In the genomic region with DNA sequence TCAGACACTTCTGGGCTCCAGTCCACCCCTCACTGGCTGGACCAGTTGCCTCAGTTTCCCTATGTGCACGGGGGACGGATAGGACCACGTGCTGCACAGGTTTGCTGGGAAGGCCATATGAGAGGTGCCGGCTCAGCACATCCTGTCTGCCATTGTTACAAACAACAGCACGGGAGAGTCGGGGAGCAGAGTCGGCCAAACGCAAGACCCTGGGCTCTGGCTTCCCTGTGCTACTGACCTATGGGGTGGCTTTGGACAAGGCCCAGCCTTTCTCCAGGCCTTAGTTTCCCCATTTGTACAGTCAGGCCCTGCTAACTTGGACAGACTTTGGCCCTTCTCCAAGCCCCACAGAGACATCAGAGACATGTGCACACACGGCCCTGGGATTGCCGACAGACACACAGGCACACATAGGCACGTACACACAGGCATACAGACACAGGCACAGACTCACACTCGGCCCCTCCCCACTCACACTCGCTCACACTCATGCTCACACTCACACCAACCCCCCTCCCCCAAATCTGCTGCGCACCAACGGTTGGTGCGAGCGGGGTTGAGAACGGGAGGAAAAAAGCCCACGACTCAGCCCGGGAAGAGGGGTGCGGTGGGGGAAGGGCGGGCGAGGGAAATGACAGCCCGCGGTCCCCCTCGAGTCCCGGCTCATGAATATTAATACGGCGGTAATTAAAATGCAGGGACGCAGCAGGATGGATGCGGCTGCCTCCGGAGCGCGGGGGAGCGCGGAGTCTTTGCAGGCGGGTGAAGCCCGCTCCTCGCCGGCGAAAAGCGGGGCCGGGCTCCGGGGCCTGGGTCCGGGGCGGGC, we compare ENCODE assay signal across 8 cellular contexts.
DNase-seq lines count a peak whose midpoint lies in the region; ATAC-seq and TF ChIP-seq lines count a peak whose summit lies in the region.

No MANE protein-coding gene starts in this region.

- 5% methylated on average over 46 of the region's 46 CpGs for WGBS in urinary bladder

- H3K27ac ChIP-seq in urinary bladder (ENCODE audit: low read depth) = peak overlapping the region; percentile 98

- TF ChIP-seq CTCF in fibroblast of pulmonary artery (IDR thresholded peaks at IDR 0.05; ENCODE audit: low read length, missing control alignments) = no peak

- no peaks in the 10 kb centered on the region for H3K9me3 ChIP-seq in neuron (ENCODE audit: low read length)

- peak overlapping the region; percentile 96 for H3K27ac Mint-ChIP-seq in activated CD4-positive, alpha-beta T cell treated with anti-CD3 and anti-CD28 coated beads for 36 hours
- peak overlapping the region; percentile 96 for H3K27ac Mint-ChIP-seq in activated T-cell treated with anti-CD3 and anti-CD28 coated beads, Interleukin-2, amount 50 U/mL, for 72 hours

- peak overlapping the region; percentile 93 for H3K4me3 Mint-ChIP-seq in activated CD4-positive, alpha-beta T cell treated with anti-CD3 and anti-CD28 coated beads for 36 hours
- peak overlapping the region; percentile 87 to 91 for H3K4me3 Mint-ChIP-seq in activated T-cell treated with anti-CD3 and anti-CD28 coated beads, Interleukin-2, amount 50 U/mL, for 72 hours

- POLR2A ChIA-PET in activated CD4-positive, alpha-beta T cell treated with anti-CD3 and anti-CD28 coated beads for 36 hours (lab: Charles Lee) = no interaction called here

- H3K27me3 ChIP-seq in neuron (ENCODE audit: insufficient read depth, low read length) = no peaks in the 10 kb centered on the region

- CTCF ChIA-PET in activated CD4-positive, alpha-beta T cell treated with anti-CD3 and anti-CD28 coated beads for 36 hours (lab: Charles Lee) = no interaction called here

- no peaks in the 10 kb centered on the region for H3K27me3 Mint-ChIP-seq in activated CD4-positive, alpha-beta T cell treated with anti-CD3 and anti-CD28 coated beads for 36 hours
- H3K27me3 Mint-ChIP-seq in activated T-cell treated with anti-CD3 and anti-CD28 coated beads, Interleukin-2, amount 50 U/mL, for 72 hours (ENCODE audit: low read depth) = no peaks in the 10 kb centered on the region

- ATAC-seq in activated CD4-positive, alpha-beta T cell treated with anti-CD3 and anti-CD28 coated beads for 36 hours = peak; percentile 34
- ATAC-seq in activated T-cell treated with anti-CD3 and anti-CD28 coated beads, Interleukin-2, amount 50 U/mL, for 72 hours (replicated peaks in 1 of 2) = peak; percentile 9 to 15
- ATAC-seq in HG02973 (IDR thresholded peaks at IDR 0.05; ENCODE audit: unreplicated experiment) = no peak

- H3K36me3 ChIP-seq in neuron (ENCODE audit: insufficient read depth, low read length) = no peaks in the 10 kb centered on the region
- no peaks in the 10 kb centered on the region for H3K36me3 ChIP-seq in urinary bladder (ENCODE audit: insufficient read depth)

- H2AFZ ChIP-seq in neuron (ENCODE audit: low read depth, low read length) = no peak overlapping the region

- H3K4me1 ChIP-seq in neuron (ENCODE audit: insufficient read depth, low read length) = peaks cover 60% of the 10 kb centered on the region
- no peaks in the 10 kb centered on the region for H3K4me1 ChIP-seq in urinary bladder (ENCODE audit: insufficient read depth)

- peaks cover 66% of the 10 kb centered on the region for H3K4me1 Mint-ChIP-seq in activated CD4-positive, alpha-beta T cell treated with anti-CD3 and anti-CD28 coated beads for 36 hours
- peaks cover 81% of the 10 kb centered on the region for H3K4me1 Mint-ChIP-seq in activated T-cell treated with anti-CD3 and anti-CD28 coated beads, Interleukin-2, amount 50 U/mL, for 72 hours (ENCODE audit: low read depth)

- peaks cover 22% of the 10 kb centered on the region for H3K36me3 Mint-ChIP-seq in activated CD4-positive, alpha-beta T cell treated with anti-CD3 and anti-CD28 coated beads for 36 hours (ENCODE audit: low read depth)
- H3K36me3 Mint-ChIP-seq in activated T-cell treated with anti-CD3 and anti-CD28 coated beads, Interleukin-2, amount 50 U/mL, for 72 hours (ENCODE audit: insufficient read depth in 2 of 2) = peaks cover 6 to 16% of the 10 kb centered on the region in 2 donors

- H3K4me3 ChIP-seq in fibroblast of pulmonary artery (replicated peaks; ENCODE audit: low read depth, low read length) (peak overlapping the region; percentile 40), neuron (ENCODE audit: low read length) (peak overlapping the region; percentile 16), urinary bladder (ENCODE audit: low read depth, low read length) (peak overlapping the region; percentile 15)

- H3K9me3 Mint-ChIP-seq in activated CD4-positive, alpha-beta T cell treated with anti-CD3 and anti-CD28 coated beads for 36 hours (ENCODE audit: low read depth) = no peaks in the 10 kb centered on the region
- H3K9me3 Mint-ChIP-seq in activated T-cell treated with anti-CD3 and anti-CD28 coated beads, Interleukin-2, amount 50 U/mL, for 72 hours = no peaks in the 10 kb centered on the region

- intact Hi-C loops in activated CD4-positive, alpha-beta T cell treated with anti-CD3 and anti-CD28 coated beads for 36 hours (cut with DNase I, micrococcal nuclease) = loop anchor here (1.0 to 10.0 kb wide), 16 partner anchors 8 to 399 kb away; a partner anchor contains a TSS

- peak; percentile 76 for DNase-seq in activated CD4-positive, alpha-beta T cell treated with anti-CD3 and anti-CD28 coated beads for 36 hours
- no peak for DNase-seq in activated CD4-positive, alpha-beta T cell treated with anti-CD3 and anti-CD28 coated beads for 1 hour
- peak; percentile 42 for DNase-seq in NCI-H2029 (lab: John Stamatoyannopoulos, UW)
- DNase-seq in activated T-cell treated with anti-CD3 and anti-CD28 coated beads, Interleukin-2, amount 50 U/mL, for 72 hours = peak; percentile 31 to 37
- peak; percentile 71 for DNase-seq in fibroblast of pulmonary artery (ENCODE audit: low read depth)
